ENCODE assay signal across 19 cellular contexts in genomic region chr5:61624553-61624952, GRCh38.
DNase-seq lines count a peak whose midpoint lies in the region; ATAC-seq and TF ChIP-seq lines count a peak whose summit lies in the region.
"Had no signal": no experiment of that assay in that cellular context is flagged by ENCODE, and none has a peak within 500 bp of the region (broad histone marks: within the 10 kb centered on the region; RNA-seq: fewer than 3 reads in every experiment).

No MANE protein-coding gene starts in this region.

- H3K27ac Mint-ChIP-seq in stimulated activated naive CD8-positive, alpha-beta T cell treated with anti-CD3 and anti-CD28 coated beads, Interleukin-15, Interleukin-2, amounts not matched to agents 100 ng/mL and 50 ng/mL, for 24 hours, result peak overlapping the region; percentile 21
- H3K27ac Mint-ChIP-seq: CD8-positive, alpha-beta T cell had no signal

- WGBS in adrenal gland, 4 donors, result 76 to 97% (median 90%) methylated on average over 1 of the region's 1 CpG

- peaks cover 6% of the 10 kb centered on the region for H3K4me1 ChIP-seq in iPS-15b (ENCODE audit: control insufficient read depth, insufficient read depth, low read length)
- H3K4me1 ChIP-seq in neuron (ENCODE audit: insufficient read depth, low read length), result peaks cover 20% of the 10 kb centered on the region
- peaks cover 15 to 22% of the 10 kb centered on the region in 2 donors for H3K4me1 ChIP-seq in adrenal gland (replicated peaks in 1 of 2)

- no peak for ATAC-seq in stimulated activated naive CD8-positive, alpha-beta T cell treated with anti-CD3 and anti-CD28 coated beads, Interleukin-15, Interleukin-2, amounts not matched to agents 100 U/mL and 50 U/mL, for 24 hours
- ATAC-seq: CD8-positive, alpha-beta T cell; Panc1; SK-N-SH treated with all-trans-retinoic acid at 6 μM for 48 hours had no signal

- no peak overlapping the region for H3K9ac ChIP-seq in iPS-15b (ENCODE audit: low read depth, low read length)

- no peaks in the 10 kb centered on the region for H3K9me3 Mint-ChIP-seq in stimulated activated naive CD8-positive, alpha-beta T cell treated with anti-CD3 and anti-CD28 coated beads, Interleukin-15, Interleukin-2, amounts not matched to agents 100 ng/mL and 50 ng/mL, for 24 hours
- H3K9me3 Mint-ChIP-seq: CD8-positive, alpha-beta T cell had no signal

- H3K27me3 Mint-ChIP-seq in stimulated activated naive CD8-positive, alpha-beta T cell treated with anti-CD3 and anti-CD28 coated beads, Interleukin-15, Interleukin-2, amounts not matched to agents 100 ng/mL and 50 ng/mL, for 24 hours, result peaks cover 46% of the 10 kb centered on the region

- peak overlapping the region in 1 of 5 donors; percentile 85 for H3K27ac ChIP-seq in adrenal gland

- no peaks in the 10 kb centered on the region for H3K36me3 Mint-ChIP-seq in stimulated activated naive CD8-positive, alpha-beta T cell treated with anti-CD3 and anti-CD28 coated beads, Interleukin-15, Interleukin-2, amounts not matched to agents 100 ng/mL and 50 ng/mL, for 24 hours (ENCODE audit: low read depth)
- H3K36me3 Mint-ChIP-seq: CD8-positive, alpha-beta T cell had no signal

- H3K4me3 Mint-ChIP-seq in stimulated activated naive CD8-positive, alpha-beta T cell treated with anti-CD3 and anti-CD28 coated beads, Interleukin-15, Interleukin-2, amounts not matched to agents 100 ng/mL and 50 ng/mL, for 24 hours, result no peak overlapping the region

- H2AFZ ChIP-seq in neuron (ENCODE audit: low read depth, low read length), result peak overlapping the region; percentile 84

- H3K36me3 ChIP-seq in iPS-15b (ENCODE audit: control insufficient read depth, insufficient read depth, low read length) (no peaks in the 10 kb centered on the region), neuron (ENCODE audit: insufficient read depth, low read length) (no peaks in the 10 kb centered on the region), adrenal gland (replicated peaks in 1 of 2) (no peaks in the 10 kb centered on the region)

- H3K4me3 ChIP-seq in iPS-15b (ENCODE audit: low read depth, low read length) (peak overlapping the region; percentile 60), neuron (ENCODE audit: low read length) (no peak overlapping the region), adrenal gland (peak overlapping the region in 1 of 4 donors; percentile 61)

- TF ChIP-seq CTCF in adrenal gland (IDR thresholded peaks at IDR 0.05), result no peak
- TF ChIP-seq CTCF in GM13977 (IDR thresholded peaks at IDR 0.05; ENCODE audit: extremely low read depth, insufficient read depth, missing control alignments), result no peak

- H3K4me1 Mint-ChIP-seq in stimulated activated naive CD8-positive, alpha-beta T cell treated with anti-CD3 and anti-CD28 coated beads, Interleukin-15, Interleukin-2, amounts not matched to agents 100 ng/mL and 50 ng/mL, for 24 hours (ENCODE audit: low read depth), result peaks cover 9% of the 10 kb centered on the region

- TF ChIP-seq POLR2A in adrenal gland (IDR thresholded peaks at IDR 0.05), result no peak

- in situ Hi-C loops in GM13977 (cut with MboI; ENCODE audit: low pct_unique_long_range_greater_than_20kb, low sequenced_read_pairs, unreplicated experiment), result no loop called here

- no peak for DNase-seq in stimulated activated naive CD8-positive, alpha-beta T cell treated with anti-CD3 and anti-CD28 coated beads, Interleukin-15, Interleukin-2, amounts not matched to agents 100 U/mL and 50 U/mL, for 24 hours
- DNase-seq in adrenal gland (no peak), NCI-H748 (lab: John Stamatoyannopoulos, UW; ENCODE audit: unreplicated experiment) (no peak), DMS114 treated with DMSO at 0.1 percent for 48 hours (lab: John Stamatoyannopoulos, UW; ENCODE audit: unreplicated experiment) (no peak), GM13977 (ENCODE audit: low spot score) (no peak)
- DNase-seq: ACHN; activated CD4-positive, alpha-beta T cell treated with anti-CD3 and anti-CD28 coated beads for 4 hours; activated gamma-delta T cell treated with Interleukin-2 at 50 U/mL for 16 hours; aorta; CD8-positive, alpha-beta T cell; DND-41; foreskin melanocyte; NCI-H1092 treated with DMSO at 0.1 percent for 48 hours; NCI-H82 had no signal

- intact Hi-C loops in adrenal gland (cut with DNase I), result no loop called here

- H3K27me3 ChIP-seq in iPS-15b (ENCODE audit: control insufficient read depth, insufficient read depth, low read length), result peaks cover 4% of the 10 kb centered on the region
- H3K27me3 ChIP-seq in neuron (ENCODE audit: insufficient read depth, low read length), result no peaks in the 10 kb centered on the region
- no peaks in the 10 kb centered on the region for H3K27me3 ChIP-seq in adrenal gland

- no peaks in the 10 kb centered on the region for H3K9me3 ChIP-seq in iPS-15b (ENCODE audit: control insufficient read depth, insufficient read depth, low read length)
- H3K9me3 ChIP-seq in neuron (ENCODE audit: low read length), result no peaks in the 10 kb centered on the region
- no peaks in the 10 kb centered on the region for H3K9me3 ChIP-seq in adrenal gland (replicated peaks in 1 of 3)
